In the genomic region with DNA sequence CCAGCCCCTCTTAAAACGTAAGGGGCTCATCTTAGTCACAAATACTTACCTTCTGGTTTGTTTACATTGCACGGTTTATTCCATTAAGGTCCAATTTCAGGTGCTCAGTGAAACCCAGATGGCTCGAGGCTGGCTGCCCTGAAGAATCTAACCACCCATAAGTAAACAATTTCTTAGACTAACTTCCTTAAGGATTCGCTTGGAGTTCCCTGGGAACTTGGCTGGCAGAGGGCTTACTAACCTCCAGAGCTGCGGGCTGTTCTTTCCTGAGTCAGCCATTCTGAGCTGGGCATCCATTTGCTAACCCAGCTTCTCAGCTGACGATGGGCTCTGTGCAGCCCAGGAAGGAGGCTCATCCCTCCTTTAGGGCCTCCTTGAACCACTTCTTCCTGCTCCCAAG, we compare ENCODE assay signal across 16 cellular contexts.
"Had no signal": no experiment of that assay in that cellular context is flagged by ENCODE, and none has a peak within 500 bp of the region (broad histone marks: within the 10 kb centered on the region; RNA-seq: fewer than 3 reads in every experiment).

No MANE protein-coding gene starts in this region.

- H3K4me2 ChIP-seq: neural progenitor cell had no signal

- H3K27ac ChIP-seq: brain microvascular endothelial cell, heart right ventricle, neural progenitor cell, sigmoid colon, thoracic aorta, uterus had no signal

- H3K9ac ChIP-seq: neural progenitor cell had no signal

- H3K27me3 ChIP-seq: brain microvascular endothelial cell, neural progenitor cell, sigmoid colon, uterus had no signal

- DNase-seq: activated CD4-positive, alpha-beta T cell treated with anti-CD3 and anti-CD28 coated beads, Interleukin-2, amount 50 U/mL, for 4 hours; activated CD4-positive, CD25-positive, alpha-beta regulatory T cell treated with anti-CD3 and anti-CD28 coated beads, Interleukin-2, amount 50 U/mL, for 72 hours; activated naive CD4-positive, alpha-beta T cell; activated T-cell treated with anti-CD3 and anti-CD28 coated beads for 4 hours; anterior cingulate cortex; brain microvascular endothelial cell; effector memory CD4-positive, alpha-beta T cell; heart right ventricle; naive B cell; sigmoid colon; stimulated activated CD4-positive, alpha-beta T cell treated with anti-CD3 and anti-CD28 coated beads, Interleukin-12 subunit alpha, Interleukin-12 subunit beta, amount 100 ng/mL, for 4 hours; stimulated activated CD4-positive, alpha-beta T cell treated with anti-CD3 and anti-CD28 coated beads, Interleukin-2, amount 100 ng/mL, for 24 hours; T1000; uterus had no signal

- H3K9me3 ChIP-seq: sigmoid colon, thoracic aorta, uterus had no signal

- H3K4me3 ChIP-seq: heart right ventricle, neural progenitor cell, sigmoid colon, thoracic aorta, uterus had no signal

- H3K36me3 ChIP-seq: brain microvascular endothelial cell, heart right ventricle, neural progenitor cell, sigmoid colon, thoracic aorta, uterus had no signal

- H3K4me1 ChIP-seq: heart right ventricle, uterus had no signal
